ENCODE assay signal across 3 cellular contexts in genomic region chr7:103486873-103487272, GRCh38. TPM values are rescaled to one million over a fixed set of nuclear protein-coding genes. Genes with fewer than 3 reads are reported as not detected.
"Had no signal": no experiment of that assay in that cellular context is flagged by ENCODE, and none has a peak within 500 bp of the region (broad histone marks: within the 10 kb centered on the region; RNA-seq: fewer than 3 reads in every experiment).

No MANE protein-coding gene starts in this region.

RNA-seq across cellular contexts. Expression of gene SLC26A5, which starts 40.9 kb away (rescaled TPM):
- total RNA-seq: temporal lobe, thoracic aorta, vagina had no signal
